25 cellular contexts compared by ENCODE assay signal in the genomic region with DNA sequence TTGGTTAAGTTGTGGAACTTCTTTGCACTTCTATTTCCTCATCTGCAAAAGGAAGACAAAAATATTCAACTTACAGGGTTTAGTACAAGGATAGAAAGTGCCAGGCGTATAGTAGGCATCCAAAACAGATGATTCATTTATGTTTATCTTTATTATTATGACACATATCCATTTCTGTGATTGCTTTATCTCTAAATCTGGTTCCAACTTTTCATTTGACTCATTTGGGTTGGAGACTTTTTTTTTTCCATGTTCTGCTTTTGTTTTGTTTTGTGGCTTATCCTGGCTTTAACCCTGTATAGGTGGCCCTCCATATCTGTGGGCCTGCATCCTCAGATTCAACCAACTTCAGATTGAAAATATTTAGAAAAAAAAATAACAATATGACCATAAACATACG.
DNase-seq lines count a peak whose midpoint lies in the region; ATAC-seq and TF ChIP-seq lines count a peak whose summit lies in the region.
"Had no signal": no experiment of that assay in that cellular context is flagged by ENCODE, and none has a peak within 500 bp of the region (broad histone marks: within the 10 kb centered on the region; RNA-seq: fewer than 3 reads in every experiment).

No MANE protein-coding gene starts in this region.

- CTCF ChIA-PET in activated CD8-positive, alpha-beta T cell treated with anti-CD3 and anti-CD28 coated beads for 36 hours (lab: Charles Lee) = no interaction called here
- CTCF ChIA-PET in activated CD8-positive, alpha-beta T cell treated with anti-CD3 and anti-CD28 coated beads, Interleukin-2, amount 10 ng/mL, durations not matched to agents 7 days and 5 days (lab: Charles Lee) = no interaction called here

- H3K27me3 Mint-ChIP-seq in activated CD8-positive, alpha-beta T cell treated with anti-CD3 and anti-CD28 coated beads for 36 hours = peaks cover 2% of the 10 kb centered on the region
- H3K27me3 Mint-ChIP-seq in activated CD8-positive, alpha-beta T cell treated with anti-CD3 and anti-CD28 coated beads, Interleukin-2, amount 10 ng/mL, durations not matched to agents 7 days and 5 days (ENCODE audit: low read depth) = no peaks in the 10 kb centered on the region
- no peaks in the 10 kb centered on the region for H3K27me3 Mint-ChIP-seq in activated T-helper 1 cell treated with anti-CD3 and anti-CD28 coated beads, Interleukin-12 subunit alpha, Interleukin-12 subunit beta, Interleukin-2, Interleukin-4 antibody, amounts not matched to agents 30 ng/mL and 10 ng/mL and 1 ng/mL, durations not matched to agents 14 hours and 24 hours and 36 hours (ENCODE audit: insufficient read depth)
- H3K27me3 Mint-ChIP-seq: CD4-positive, CD25-positive, alpha-beta regulatory T cell had no signal

- peaks cover 3% of the 10 kb centered on the region for H3K9me3 Mint-ChIP-seq in activated CD8-positive, alpha-beta T cell treated with anti-CD3 and anti-CD28 coated beads for 36 hours
- peaks cover 13% of the 10 kb centered on the region for H3K9me3 Mint-ChIP-seq in activated CD8-positive, alpha-beta T cell treated with anti-CD3 and anti-CD28 coated beads, Interleukin-2, amount 10 ng/mL, durations not matched to agents 7 days and 5 days (ENCODE audit: insufficient read depth)
- H3K9me3 Mint-ChIP-seq in activated T-helper 1 cell treated with anti-CD3 and anti-CD28 coated beads, Interleukin-12 subunit alpha, Interleukin-12 subunit beta, Interleukin-2, Interleukin-4 antibody, amounts not matched to agents 30 ng/mL and 10 ng/mL and 1 ng/mL, durations not matched to agents 14 hours and 24 hours and 36 hours = peaks cover 29% of the 10 kb centered on the region
- H3K9me3 Mint-ChIP-seq: GM23338 had no signal

- POLR2A ChIA-PET in activated CD8-positive, alpha-beta T cell treated with anti-CD3 and anti-CD28 coated beads for 36 hours (lab: Charles Lee) = no interaction called here
- POLR2A ChIA-PET in activated CD8-positive, alpha-beta T cell treated with anti-CD3 and anti-CD28 coated beads, Interleukin-2, amount 10 ng/mL, durations not matched to agents 7 days and 5 days (lab: Charles Lee) = no interaction called here

- no peak for ATAC-seq in activated CD8-positive, alpha-beta T cell treated with anti-CD3 and anti-CD28 coated beads for 36 hours
- no peak for ATAC-seq in activated CD8-positive, alpha-beta T cell treated with anti-CD3 and anti-CD28 coated beads, Interleukin-2, amount 10 ng/mL, durations not matched to agents 7 days and 5 days
- no peak for ATAC-seq in GM18858 (IDR thresholded peaks at IDR 0.05; ENCODE audit: unreplicated experiment)
- ATAC-seq: esophagus mucosa, GM23338, heart right ventricle, left ventricle myocardium superior had no signal

- H3K27ac Mint-ChIP-seq in activated CD8-positive, alpha-beta T cell treated with anti-CD3 and anti-CD28 coated beads for 36 hours = peak overlapping the region; percentile 85
- H3K27ac Mint-ChIP-seq in activated CD8-positive, alpha-beta T cell treated with anti-CD3 and anti-CD28 coated beads, Interleukin-2, amount 10 ng/mL, durations not matched to agents 7 days and 5 days = no peak overlapping the region
- H3K27ac Mint-ChIP-seq in activated T-helper 1 cell treated with anti-CD3 and anti-CD28 coated beads, Interleukin-12 subunit alpha, Interleukin-12 subunit beta, Interleukin-2, Interleukin-4 antibody, amounts not matched to agents 30 ng/mL and 10 ng/mL and 1 ng/mL, durations not matched to agents 14 hours and 24 hours and 36 hours = peak overlapping the region; percentile 92
- H3K27ac Mint-ChIP-seq: GM23338 had no signal

- DNase-seq in activated CD8-positive, alpha-beta T cell treated with anti-CD3 and anti-CD28 coated beads for 36 hours = no peak
- DNase-seq in activated CD8-positive, alpha-beta T cell treated with anti-CD3 and anti-CD28 coated beads, Interleukin-2, amount 10 ng/mL, durations not matched to agents 7 days and 5 days = no peak
- DNase-seq in ELR (ENCODE audit: low read depth) (peak; percentile 56), fibroblast of peridontal ligament (ENCODE audit: extremely low read depth) (peak; percentile 41), T1000 (lab: John Stamatoyannopoulos, UW) (no peak)
- DNase-seq in activated T-helper 1 cell treated with anti-CD3 and anti-CD28 coated beads, Interleukin-12 subunit alpha, Interleukin-12 subunit beta, Interleukin-2, Interleukin-4 antibody, amounts not matched to agents 30 ng/mL and 10 ng/mL and 1 ng/mL, durations not matched to agents 14 hours and 24 hours and 36 hours (ENCODE audit: low spot score) = no peak
- DNase-seq in activated effector memory CD4-positive, alpha-beta T cell treated with anti-CD3 and anti-CD28 coated beads, Interleukin-2, amount 50 U/mL, for 16 hours = no peak
- DNase-seq: activated CD4-positive, alpha-beta T cell treated with anti-CD3 and anti-CD28 coated beads for 48 hours; Calu3; CD4-positive, CD25-positive, alpha-beta regulatory T cell; DMS79; effector memory CD4-positive, alpha-beta T cell; heart right ventricle; kidney; left ventricle myocardium superior; NCI-H1092 treated with DMSO at 0.1 percent for 48 hours; NCI-H187 treated with DMSO at 0.1 percent for 48 hours; NCI-H2171; NCI-H82; retina; SIG-M5; tibial artery had no signal

- peaks cover 20% of the 10 kb centered on the region for H3K4me1 Mint-ChIP-seq in activated CD8-positive, alpha-beta T cell treated with anti-CD3 and anti-CD28 coated beads for 36 hours (ENCODE audit: low read depth)
- H3K4me1 Mint-ChIP-seq in activated CD8-positive, alpha-beta T cell treated with anti-CD3 and anti-CD28 coated beads, Interleukin-2, amount 10 ng/mL, durations not matched to agents 7 days and 5 days (ENCODE audit: low read depth) = peaks cover 35% of the 10 kb centered on the region
- peaks cover 51% of the 10 kb centered on the region for H3K4me1 Mint-ChIP-seq in activated T-helper 1 cell treated with anti-CD3 and anti-CD28 coated beads, Interleukin-12 subunit alpha, Interleukin-12 subunit beta, Interleukin-2, Interleukin-4 antibody, amounts not matched to agents 30 ng/mL and 10 ng/mL and 1 ng/mL, durations not matched to agents 14 hours and 24 hours and 36 hours (ENCODE audit: low read depth)

- TF ChIP-seq CTCF in activated CD8-positive, alpha-beta T cell treated with anti-CD3 and anti-CD28 coated beads for 36 hours (IDR thresholded peaks at IDR 0.05) = no peak

- H3K36me3 Mint-ChIP-seq in activated CD8-positive, alpha-beta T cell treated with anti-CD3 and anti-CD28 coated beads for 36 hours (ENCODE audit: low read depth) = no peaks in the 10 kb centered on the region
- H3K36me3 Mint-ChIP-seq in activated CD8-positive, alpha-beta T cell treated with anti-CD3 and anti-CD28 coated beads, Interleukin-2, amount 10 ng/mL, durations not matched to agents 7 days and 5 days (ENCODE audit: low read depth) = peaks cover 15% of the 10 kb centered on the region
- peaks cover 15% of the 10 kb centered on the region for H3K36me3 Mint-ChIP-seq in activated T-helper 1 cell treated with anti-CD3 and anti-CD28 coated beads, Interleukin-12 subunit alpha, Interleukin-12 subunit beta, Interleukin-2, Interleukin-4 antibody, amounts not matched to agents 30 ng/mL and 10 ng/mL and 1 ng/mL, durations not matched to agents 14 hours and 24 hours and 36 hours (ENCODE audit: low read depth)
- H3K36me3 Mint-ChIP-seq: CD4-positive, CD25-positive, alpha-beta regulatory T cell had no signal

- H3K4me3 Mint-ChIP-seq in activated CD8-positive, alpha-beta T cell treated with anti-CD3 and anti-CD28 coated beads for 36 hours = no peak overlapping the region
- no peak overlapping the region for H3K4me3 Mint-ChIP-seq in activated CD8-positive, alpha-beta T cell treated with anti-CD3 and anti-CD28 coated beads, Interleukin-2, amount 10 ng/mL, durations not matched to agents 7 days and 5 days
- peak overlapping the region; percentile 53 for H3K4me3 Mint-ChIP-seq in activated T-helper 1 cell treated with anti-CD3 and anti-CD28 coated beads, Interleukin-12 subunit alpha, Interleukin-12 subunit beta, Interleukin-2, Interleukin-4 antibody, amounts not matched to agents 30 ng/mL and 10 ng/mL and 1 ng/mL, durations not matched to agents 14 hours and 24 hours and 36 hours
- H3K4me3 Mint-ChIP-seq: GM23338 had no signal

- intact Hi-C loops in activated CD8-positive, alpha-beta T cell treated with anti-CD3 and anti-CD28 coated beads for 36 hours (cut with micrococcal nuclease) = no loop called here
- intact Hi-C loops in activated T-helper 1 cell treated with anti-CD3 and anti-CD28 coated beads, Interleukin-12 subunit alpha, Interleukin-12 subunit beta, Interleukin-2, Interleukin-4 antibody, amounts not matched to agents 30 ng/mL and 10 ng/mL and 1 ng/mL, durations not matched to agents 14 hours and 24 hours and 36 hours (cut with micrococcal nuclease) = loop anchor here (1.0 to 5.0 kb wide), 3 partner anchors 45 to 627 kb away; no protein-coding TSS in a partner anchor

Comparison
In these comparisons a context has a peak if more than half of its experiments do, and no peak if none do; other contexts are left out.
1. DNase-seq: peak in ELR (single experiment) and fibroblast of peridontal ligament (single experiment); none in activated CD8-positive, alpha-beta T cell treated with anti-CD3 and anti-CD28 coated beads for 36 hours (single experiment), activated CD8-positive, alpha-beta T cell treated with anti-CD3 and anti-CD28 coated beads, Interleukin-2, amount 10 ng/mL, durations not matched to agents 7 days and 5 days (single experiment), activated T-helper 1 cell treated with anti-CD3 and anti-CD28 coated beads, Interleukin-12 subunit alpha, Interleukin-12 subunit beta, Interleukin-2, Interleukin-4 antibody, amounts not matched to agents 30 ng/mL and 10 ng/mL and 1 ng/mL, durations not matched to agents 14 hours and 24 hours and 36 hours (single experiment), activated effector memory CD4-positive, alpha-beta T cell treated with anti-CD3 and anti-CD28 coated beads, Interleukin-2, amount 50 U/mL, for 16 hours (single experiment) and T1000 (single experiment).